In genomic region chr18:4181882-4182568, GRCh38 we compare ENCODE assay signal across 18 cellular contexts.
DNase-seq lines count a peak whose midpoint lies in the region; ATAC-seq and TF ChIP-seq lines count a peak whose summit lies in the region.
"Had no signal": no experiment of that assay in that cellular context is flagged by ENCODE, and none has a peak within 500 bp of the region (broad histone marks: within the 10 kb centered on the region; RNA-seq: fewer than 3 reads in every experiment).

No MANE protein-coding gene starts in this region.

- H3K4me3 ChIP-seq in WERI-Rb-1 (ENCODE audit: low read depth, low read length) = no peak overlapping the region
- no peak overlapping the region for H3K4me3 ChIP-seq in liver (ENCODE audit: low read depth in 1 of 3, low read length in 3 of 3)
- no peak overlapping the region for H3K4me3 ChIP-seq in thyroid gland (replicated peaks in 1 of 3)
- H3K4me3 ChIP-seq: BLaER1, esophagus muscularis mucosa, left ventricle myocardium inferior, stomach had no signal

- in situ Hi-C loops in KBM-7 (cut with MboI; ENCODE audit: low pct_unique_long_range_greater_than_20kb, low sequenced_read_pairs) = no loop called here

- intact Hi-C loops in thyroid gland (cut with DNase I) = no loop called here

- H3K9ac ChIP-seq in liver (ENCODE audit: low read depth in 1 of 2, low read length in 2 of 2) = no peak overlapping the region
- H3K9ac ChIP-seq: BLaER1 had no signal

- ATAC-seq in T-helper 17 cell = no peak
- ATAC-seq: naive thymus-derived CD4-positive, alpha-beta T cell had no signal

- H3K27me3 Mint-ChIP-seq in T-helper 17 cell = no peaks in the 10 kb centered on the region
- H3K27me3 Mint-ChIP-seq: activated B cell treated with CpG ODN at 0.5 μM for 24 hours had no signal

- no peaks in the 10 kb centered on the region for H3K36me3 Mint-ChIP-seq in T-helper 17 cell (ENCODE audit: low read depth)
- H3K36me3 Mint-ChIP-seq: naive thymus-derived CD4-positive, alpha-beta T cell had no signal

- no peak for DNase-seq in GM10266 (ENCODE audit: extremely low spot score)
- peak; percentile 1 for DNase-seq in KBM-7
- peak; percentile 4 for DNase-seq in WERI-Rb-1
- no peak for DNase-seq in thyroid gland
- DNase-seq in NCI-H510A (lab: John Stamatoyannopoulos, UW) = no peak
- no peak for DNase-seq in T-helper 17 cell
- DNase-seq in activated CD4-positive, alpha-beta T cell treated with anti-CD3 and anti-CD28 coated beads for 1 hour = no peak
- DNase-seq: activated B cell treated with CpG ODN at 0.5 μM for 24 hours; DMS79; head of caudate nucleus; left ventricle myocardium inferior; MV-4-11; naive thymus-derived CD4-positive, alpha-beta T cell; NCI-H2171; stomach had no signal

- WGBS in liver = 40% methylated on average over 7 of the region's 7 CpGs
- 71 to 77% methylated on average over 7 of the region's 7 CpGs for WGBS in thyroid gland, 2 donors

- H3K9me3 ChIP-seq in WERI-Rb-1 (ENCODE audit: severe bottlenecking) = no peaks in the 10 kb centered on the region
- H3K9me3 ChIP-seq in liver (ENCODE audit: control insufficient read depth in 4 of 4, low read length in 3 of 4) = no peaks in the 10 kb centered on the region
- H3K9me3 ChIP-seq in thyroid gland = no peaks in the 10 kb centered on the region
- H3K9me3 ChIP-seq in T-helper 17 cell (ENCODE audit: control insufficient read depth, low read length, poor library complexity, severe bottlenecking) = no peaks in the 10 kb centered on the region
- H3K9me3 ChIP-seq: BLaER1 had no signal

- H3K4me3 Mint-ChIP-seq in T-helper 17 cell = no peak overlapping the region
- H3K4me3 Mint-ChIP-seq: activated B cell treated with CpG ODN at 0.5 μM for 24 hours; naive thymus-derived CD4-positive, alpha-beta T cell had no signal

- H3K27me3 ChIP-seq in WERI-Rb-1 (ENCODE audit: insufficient read depth, low read depth, severe bottlenecking) = peaks cover 54% of the 10 kb centered on the region
- no peaks in the 10 kb centered on the region for H3K27me3 ChIP-seq in liver (ENCODE audit: control insufficient read depth in 4 of 4, insufficient read depth in 4 of 4, low read length in 3 of 4)
- no peaks in the 10 kb centered on the region for H3K27me3 ChIP-seq in thyroid gland
- H3K27me3 ChIP-seq: BLaER1, esophagus muscularis mucosa, stomach had no signal

- H3K27ac Mint-ChIP-seq in T-helper 17 cell = no peak overlapping the region
- H3K27ac Mint-ChIP-seq: activated B cell treated with CpG ODN at 0.5 μM for 24 hours; naive thymus-derived CD4-positive, alpha-beta T cell had no signal

- TF ChIP-seq POLR2A in thyroid gland (IDR thresholded peaks at IDR 0.05) = no peak

- peaks cover 0 to 7% (median 2%) of the 10 kb centered on the region in 4 donors for H3K4me1 ChIP-seq in liver (ENCODE audit: control insufficient read depth in 4 of 4, insufficient read depth in 4 of 4, low read length in 3 of 4)
- H3K4me1 ChIP-seq in thyroid gland = no peaks in the 10 kb centered on the region
- H3K4me1 ChIP-seq: BLaER1, esophagus muscularis mucosa, left ventricle myocardium inferior, stomach had no signal

- TF ChIP-seq CTCF in GM10266 (IDR thresholded peaks at IDR 0.05; ENCODE audit: control insufficient read depth, insufficient read depth, low read depth, missing control alignments) = peak; percentile 29
- 0 out of 2 replicates have a peak, but pooled peaks have one; percentile 6 for TF ChIP-seq CTCF in WERI-Rb-1 (IDR thresholded peaks at IDR 0.05; ENCODE audit: low read depth, low read length)
- peak; percentile 19 for TF ChIP-seq CTCF in liver (IDR thresholded peaks at IDR 0.05; ENCODE audit: low read depth, low read length, missing input control)
- TF ChIP-seq CTCF in thyroid gland (IDR thresholded peaks at IDR 0.05) = no peak

- H3K27ac ChIP-seq in WERI-Rb-1 (no peak overlapping the region), liver (ENCODE audit: low read depth in 1 of 2, low read length in 2 of 2) (no peak overlapping the region), thyroid gland (no peak overlapping the region)
- H3K27ac ChIP-seq: BLaER1, esophagus muscularis mucosa, left ventricle myocardium inferior, stomach had no signal

- TF ChIP-seq RAD21 in liver (IDR thresholded peaks at IDR 0.05) = peak; percentile 72 to 75

- no peaks in the 10 kb centered on the region for H3K4me1 Mint-ChIP-seq in T-helper 17 cell
- H3K4me1 Mint-ChIP-seq: activated B cell treated with CpG ODN at 0.5 μM for 24 hours; naive thymus-derived CD4-positive, alpha-beta T cell had no signal

- H3K36me3 ChIP-seq in WERI-Rb-1 (no peaks in the 10 kb centered on the region), liver (ENCODE audit: control insufficient read depth in 4 of 4, insufficient read depth in 3 of 4, low read depth in 1 of 4, low read length in 3 of 4) (no peaks in the 10 kb centered on the region), thyroid gland (no peaks in the 10 kb centered on the region)
- H3K36me3 ChIP-seq: BLaER1, esophagus muscularis mucosa, left ventricle myocardium inferior, stomach had no signal

TF ChIP-seq in liver, 16 proteins besides CTCF, POLR2A, EP300 and RAD21:
- TF ChIP-seq GABPA (IDR thresholded peaks at IDR 0.05 in 1 of 2, conservative IDR thresholded peaks at IDR 0.05 in 1 of 2) (no peak), ZBTB33 (IDR thresholded peaks at IDR 0.05) (no peak), REST (IDR thresholded peaks at IDR 0.05) (no peak), SP1 (IDR thresholded peaks at IDR 0.05) (no peak), RXRA (IDR thresholded peaks at IDR 0.05) (peak in 1 of 2 donors; percentile 26), ATF3 (IDR thresholded peaks at IDR 0.05) (no peak), HNF4A (conservative IDR thresholded peaks at IDR 0.05) (peak; percentile 61)

Comparison
In these comparisons a context has a peak if more than half of its experiments do, and no peak if none do; other contexts are left out.
1. DNase-seq: peak in KBM-7 (single experiment) and WERI-Rb-1 (single experiment); none in GM10266 (single experiment), thyroid gland (0 of 2), NCI-H510A (single experiment), T-helper 17 cell (0 of 3) and activated CD4-positive, alpha-beta T cell treated with anti-CD3 and anti-CD28 coated beads for 1 hour (single experiment).
2. CTCF ChIP-seq: peak in GM10266 (single experiment), WERI-Rb-1 (single experiment) and liver (single experiment); none in thyroid gland (0 of 6).